ENCODE assay signal across 1 cellular context in the genomic region with DNA sequence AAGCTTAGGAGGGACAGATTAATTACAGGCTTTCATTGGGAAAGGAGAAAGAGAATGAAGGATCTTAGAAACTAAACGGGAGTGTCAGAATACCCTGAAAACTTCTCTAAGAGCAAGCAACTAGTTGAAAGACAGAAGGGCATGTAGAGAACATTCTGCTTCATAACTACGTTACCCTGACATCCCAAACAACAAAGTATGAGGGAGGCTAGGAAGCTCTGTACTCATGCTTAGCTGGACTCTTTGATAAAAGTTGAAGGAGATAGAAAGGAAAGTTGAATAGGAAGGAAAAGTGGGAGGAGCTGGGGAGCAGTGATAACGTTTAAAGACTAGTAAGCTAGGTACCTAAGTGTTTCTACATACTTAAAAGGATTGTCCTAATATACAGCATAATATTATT.
TF ChIP-seq lines count a peak whose summit lies in the region.

No MANE protein-coding gene starts in this region.

TF ChIP-seq in H1, 55 proteins besides CTCF, POLR2A, EP300 and RAD21:
- TF ChIP-seq CHD2 (IDR thresholded peaks at IDR 0.05; ENCODE audit: low read length) (no peak), SIX5 (IDR thresholded peaks at IDR 0.05; ENCODE audit: low read depth, low read length) (no peak), CBX8 (IDR thresholded peaks at IDR 0.05; ENCODE audit: borderline replicate concordance, low read depth, low read length) (no peak), GABPA (IDR thresholded peaks at IDR 0.05; ENCODE audit: borderline replicate concordance, insufficient read depth, low read length) (no peak), SAP30 (IDR thresholded peaks at IDR 0.05; ENCODE audit: insufficient read depth, insufficient replicate concordance, low read length) (no peak), SP4 (IDR thresholded peaks at IDR 0.05; ENCODE audit: low read length) (no peak), YY1 (IDR thresholded peaks at IDR 0.05; ENCODE audit: low read depth, low read length) (no peak), KDM1A (IDR thresholded peaks at IDR 0.05; ENCODE audit: borderline replicate concordance, low read length) (no peak), RNF2 (IDR thresholded peaks at IDR 0.05; ENCODE audit: borderline replicate concordance, low read depth, low read length, missing control alignments, poor library complexity, severe bottlenecking) (no peak), EGR1 (IDR thresholded peaks at IDR 0.05; ENCODE audit: borderline replicate concordance, low read depth, low read length) (no peak), GTF2F1 (IDR thresholded peaks at IDR 0.05; ENCODE audit: borderline replicate concordance, low read depth, low read length) (no peak)
